9 cellular contexts compared by ENCODE assay signal in genomic region chr6:147390909-147391536, GRCh38.
DNase-seq lines count a peak whose midpoint lies in the region; ATAC-seq and TF ChIP-seq lines count a peak whose summit lies in the region.
"Had no signal": no experiment of that assay in that cellular context is flagged by ENCODE, and none has a peak within 500 bp of the region (broad histone marks: within the 10 kb centered on the region; RNA-seq: fewer than 3 reads in every experiment).

No MANE protein-coding gene starts in this region.

- no peak overlapping the region for H4K8ac ChIP-seq in mesenchymal stem cell (ENCODE audit: low read length)

- peak; percentile 22 for TF ChIP-seq CTCF in DOHH2 (IDR thresholded peaks at IDR 0.05; ENCODE audit: low read depth, low read length, poor library complexity, severe bottlenecking)
- TF ChIP-seq CTCF in spleen (IDR thresholded peaks at IDR 0.05 in 8 of 11, conservative IDR thresholded peaks at IDR 0.05 in 3 of 11) = peak in 1 of 11 experiments; percentile 14

- no peak overlapping the region for H2BK120ac ChIP-seq in mesenchymal stem cell (ENCODE audit: low read depth, low read length)

- H3K4me3 ChIP-seq in DOHH2 (ENCODE audit: low read length) (no peak overlapping the region), MG63 (no peak overlapping the region), mesenchymal stem cell (ENCODE audit: insufficient read depth in 1 of 2, low read depth in 1 of 2, low read length in 2 of 2) (no peak overlapping the region), spleen (no peak overlapping the region)

- no peaks in the 10 kb centered on the region for H3K36me3 ChIP-seq in DOHH2 (ENCODE audit: control insufficient read depth, low read length)
- H3K36me3 ChIP-seq in MG63 = no peaks in the 10 kb centered on the region
- H3K36me3 ChIP-seq in mesenchymal stem cell (ENCODE audit: control insufficient read depth in 1 of 2, insufficient read depth in 2 of 2, low read depth in 1 of 2, low read length in 2 of 2) = peaks cover 0 to 20% of the 10 kb centered on the region in 2 experiments
- H3K36me3 ChIP-seq in spleen = peaks cover 0 to 12% (median 0%) of the 10 kb centered on the region in 6 donors

- H3K4me1 ChIP-seq in DOHH2 (ENCODE audit: control insufficient read depth, low read length) (no peaks in the 10 kb centered on the region), mesenchymal stem cell (ENCODE audit: control insufficient read depth, insufficient read depth, low read depth, low read length) (no peaks in the 10 kb centered on the region), spleen (no peaks in the 10 kb centered on the region)

- no peaks in the 10 kb centered on the region for H3F3A ChIP-seq in DOHH2 (ENCODE audit: control insufficient read depth, insufficient read depth)

- no peak overlapping the region for H2AK5ac ChIP-seq in mesenchymal stem cell (ENCODE audit: low read length, severe bottlenecking)

- H3K23ac ChIP-seq in mesenchymal stem cell (ENCODE audit: low read length in 2 of 2) = no peak overlapping the region

- no peak overlapping the region for H2BK12ac ChIP-seq in mesenchymal stem cell (ENCODE audit: low read length in 2 of 2)

- no peak overlapping the region for H3K18ac ChIP-seq in mesenchymal stem cell (ENCODE audit: low read depth in 1 of 2, low read length in 2 of 2)

- H3K9me3 ChIP-seq in DOHH2 (ENCODE audit: control insufficient read depth, insufficient read depth, low read length) (no peaks in the 10 kb centered on the region), MG63 (no peaks in the 10 kb centered on the region), mesenchymal stem cell (ENCODE audit: control insufficient read depth, low read length) (no peaks in the 10 kb centered on the region), spleen (no peaks in the 10 kb centered on the region)

- H2AFZ ChIP-seq in mesenchymal stem cell (ENCODE audit: low read depth, low read length) = no peak overlapping the region

- no peak overlapping the region for H3K4ac ChIP-seq in mesenchymal stem cell (ENCODE audit: low read depth in 1 of 2, low read length in 2 of 2)

- H3K9ac ChIP-seq in mesenchymal stem cell (ENCODE audit: low read length) = no peak overlapping the region

- no peak for ATAC-seq in HG03521 (IDR thresholded peaks at IDR 0.05; ENCODE audit: unreplicated experiment)
- no peak for ATAC-seq in HG02610 (IDR thresholded peaks at IDR 0.05; ENCODE audit: unreplicated experiment)

- H3K14ac ChIP-seq in mesenchymal stem cell (ENCODE audit: low read length in 2 of 2) = no peak overlapping the region

- WGBS in mesenchymal stem cell = 93% methylated on average over 2 of the region's 5 CpGs
- WGBS in spleen, 5 donors = 70 to 76% (median 71%) methylated on average over 5 of the region's 5 CpGs

- no peak overlapping the region for H4K91ac ChIP-seq in mesenchymal stem cell (ENCODE audit: low read length)

- no peak overlapping the region for H2BK15ac ChIP-seq in mesenchymal stem cell (ENCODE audit: low read depth, poor library complexity, severe bottlenecking)

- H3K27me3 ChIP-seq in DOHH2 (ENCODE audit: control insufficient read depth, low read length) = no peaks in the 10 kb centered on the region
- H3K27me3 ChIP-seq in MG63 = no peaks in the 10 kb centered on the region
- no peaks in the 10 kb centered on the region for H3K27me3 ChIP-seq in mesenchymal stem cell (ENCODE audit: control insufficient read depth in 1 of 2, insufficient read depth in 1 of 2, low read length in 2 of 2)
- no peaks in the 10 kb centered on the region for H3K27me3 ChIP-seq in spleen (replicated peaks in 1 of 7)

- intact Hi-C loops in spleen (cut with DNase I; ENCODE audit: low total_unique reads) = no loop called here

- H3K27ac ChIP-seq in DOHH2 (ENCODE audit: low read depth, low read length) (no peak overlapping the region), mesenchymal stem cell (ENCODE audit: low read length, poor library complexity, severe bottlenecking) (no peak overlapping the region), spleen (no peak overlapping the region)
- H3K27ac ChIP-seq: epithelial cell of prostate had no signal

- DNase-seq in MG63 (peak; percentile 5), T47D (ENCODE audit: low read depth in 1 of 2, low spot score in 1 of 2) (peak; percentile 11 to 62), mesenchymal stem cell (peak; percentile 39), spleen (no peak), NK-92 (lab: John Stamatoyannopoulos, UW; ENCODE audit: unreplicated experiment) (no peak)

- H3K4me2 ChIP-seq in DOHH2 (ENCODE audit: low read length) (no peak overlapping the region), mesenchymal stem cell (ENCODE audit: low read length, poor library complexity, severe bottlenecking) (no peak overlapping the region)

- in situ Hi-C loops in T47D (cut with HindIII; ENCODE audit: low pct_unique_long_range_greater_than_20kb, low sequenced_read_pairs) = no loop called here

- TF ChIP-seq POLR2A in spleen (IDR thresholded peaks at IDR 0.05) = no peak

- no peaks in the 10 kb centered on the region for H3K79me1 ChIP-seq in mesenchymal stem cell (replicated peaks; ENCODE audit: low read length, poor library complexity, severe bottlenecking)

- H2BK5ac ChIP-seq in mesenchymal stem cell (ENCODE audit: low read depth, low read length, poor library complexity, severe bottlenecking) = no peak overlapping the region

- no peaks in the 10 kb centered on the region for H3K9me2 ChIP-seq in DOHH2 (replicated peaks; ENCODE audit: control insufficient read depth, low read length)

- no peaks in the 10 kb centered on the region for H3K79me2 ChIP-seq in DOHH2 (ENCODE audit: control insufficient read depth, low read length)

- H4K20me1 ChIP-seq in DOHH2 (ENCODE audit: control insufficient read depth, insufficient read depth, low read depth, low read length) = no peaks in the 10 kb centered on the region

Comparison
In these comparisons a context has a peak if more than half of its experiments do, and no peak if none do; other contexts are left out.
1. DNase-seq: peak in MG63 (single experiment), T47D (2 of 2) and mesenchymal stem cell (single experiment); none in spleen (single experiment) and NK-92 (single experiment).